Comparison of ENCODE assay signal across 17 cellular contexts in the genomic region with DNA sequence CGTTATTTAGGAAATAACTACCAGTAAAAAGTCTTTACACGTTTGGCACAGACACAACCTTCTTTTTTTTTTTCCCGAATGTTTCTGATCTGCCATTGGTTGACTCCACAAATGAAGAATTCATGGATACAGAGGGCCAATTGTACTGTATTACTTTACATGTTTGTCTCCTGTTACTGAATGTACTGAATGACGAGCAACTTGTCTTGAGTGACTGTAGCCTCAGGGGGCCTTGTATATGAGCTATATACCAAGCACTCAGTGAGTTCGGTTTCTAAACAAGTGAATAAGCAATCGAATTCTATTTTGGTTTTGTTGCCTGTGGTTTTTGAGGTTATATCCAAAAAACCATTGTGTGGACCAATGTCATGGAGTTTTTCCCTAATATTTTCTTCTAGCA.
"Had no signal": no experiment of that assay in that cellular context is flagged by ENCODE, and none has a peak within 500 bp of the region (broad histone marks: within the 10 kb centered on the region; RNA-seq: fewer than 3 reads in every experiment).

No MANE protein-coding gene starts in this region.

- ATAC-seq: foreskin keratinocyte, gastrocnemius medialis, heart right ventricle, left cardiac atrium, left lung, left ventricle myocardium superior, lower lobe of right lung, mucosa of descending colon had no signal

- DNase-seq: dermis blood vessel endothelial cell; dorsolateral prefrontal cortex; effector CD4-positive, alpha-beta T cell; effector memory CD4-positive, alpha-beta T cell; foreskin keratinocyte; gastrocnemius medialis; glutamatergic neuron; head of caudate nucleus; heart right ventricle; hippocampal formation; left cardiac atrium; left lung; left ventricle myocardium superior; lower lobe of right lung; mesenchymal stem cell; mucosa of descending colon; naive B cell had no signal
